9 cellular contexts compared by ENCODE assay signal in the genomic region with DNA sequence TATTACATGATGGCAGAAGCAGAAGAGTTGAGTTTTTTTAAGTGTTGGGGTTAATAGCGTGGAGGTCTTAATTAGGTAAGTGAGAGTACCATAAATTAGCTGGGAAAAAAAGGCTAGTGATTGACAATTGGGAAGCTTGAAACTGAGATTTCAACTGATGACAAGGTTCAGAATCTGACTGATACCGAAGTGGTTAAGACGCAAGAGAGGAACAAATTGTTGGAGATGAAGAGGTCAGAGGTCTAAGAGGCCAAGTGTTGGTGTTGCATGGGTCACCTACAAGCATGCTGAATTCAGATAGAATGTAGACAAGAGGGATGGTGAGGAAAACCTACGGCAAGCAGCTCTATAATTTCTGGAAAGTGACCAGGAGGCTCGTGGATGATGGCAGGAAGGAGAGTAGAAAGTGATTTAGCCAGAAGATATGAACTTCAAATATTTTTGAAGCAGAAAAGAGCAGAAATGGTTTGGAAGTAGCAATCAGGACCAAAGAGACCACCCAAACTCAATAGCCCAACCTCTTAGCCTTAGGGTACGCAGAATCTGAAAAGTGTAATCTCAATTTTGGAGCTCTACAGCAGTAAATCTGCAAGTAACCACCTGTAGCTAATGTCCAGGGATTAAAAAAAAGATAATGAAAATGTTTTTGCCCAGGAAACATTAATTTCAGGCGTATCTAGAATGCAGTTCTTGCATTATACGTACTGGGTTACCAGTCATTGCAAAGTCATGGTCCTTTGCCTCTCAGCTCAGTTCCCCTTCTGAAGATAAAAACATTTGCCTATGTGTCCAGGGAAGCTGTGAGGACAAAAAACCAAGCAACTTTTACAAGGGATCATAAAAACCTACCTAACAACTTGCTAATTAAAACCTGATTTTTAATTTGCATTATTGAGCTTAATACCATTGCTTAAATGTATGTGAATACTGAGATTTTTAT. TPM values are rescaled to one million over a fixed set of nuclear protein-coding genes. Genes with fewer than 3 reads are reported as not detected.
DNase-seq lines count a peak whose midpoint lies in the region.
"Had no signal": no experiment of that assay in that cellular context is flagged by ENCODE, and none has a peak within 500 bp of the region (broad histone marks: within the 10 kb centered on the region; RNA-seq: fewer than 3 reads in every experiment).

No MANE protein-coding gene starts in this region.

- H3K36me3 ChIP-seq in SK-N-MC (ENCODE audit: insufficient read depth, low read length) = peaks cover 18% of the 10 kb centered on the region
- H3K36me3 ChIP-seq in thymus (ENCODE audit: control insufficient read depth, insufficient read depth) = no peaks in the 10 kb centered on the region

- no peaks in the 10 kb centered on the region for H3K27me3 ChIP-seq in thymus (ENCODE audit: control insufficient read depth, insufficient read depth)

- H3K4me1 ChIP-seq in thymus (ENCODE audit: control insufficient read depth, insufficient read depth, low read length) = peaks cover 12% of the 10 kb centered on the region

- peak overlapping the region; percentile 93 for H3K4me3 ChIP-seq in SK-N-MC
- peak overlapping the region; percentile 18 for H3K4me3 ChIP-seq in thymus (ENCODE audit: low read length)

- H3K36me3 Mint-ChIP-seq in activated T-cell treated with anti-CD3 and anti-CD28 coated beads, Interleukin-2, amount 50 U/mL, for 24 hours (ENCODE audit: low read depth) = peaks cover 48% of the 10 kb centered on the region

- H3K27me3 Mint-ChIP-seq in activated T-cell treated with anti-CD3 and anti-CD28 coated beads, Interleukin-2, amount 50 U/mL, for 24 hours = no peaks in the 10 kb centered on the region

- no peaks in the 10 kb centered on the region for H3K9me3 Mint-ChIP-seq in activated T-cell treated with anti-CD3 and anti-CD28 coated beads, Interleukin-2, amount 50 U/mL, for 24 hours

- H3K27ac Mint-ChIP-seq in activated T-cell treated with anti-CD3 and anti-CD28 coated beads, Interleukin-2, amount 50 U/mL, for 24 hours = peak overlapping the region; percentile 98

- no peak for DNase-seq in activated T-cell treated with anti-CD3 and anti-CD28 coated beads, Interleukin-2, amount 50 U/mL, for 24 hours
- DNase-seq in activated T-cell treated with anti-CD3 and anti-CD28 coated beads for 4 hours = no peak
- DNase-seq in SK-N-MC (ENCODE audit: low read depth, low spot score) = no peak
- DNase-seq in germinal center (ENCODE audit: low spot score) = peak; percentile 33
- no peak for DNase-seq in central memory CD4-positive, alpha-beta T cell
- no peak for DNase-seq in NCI-H446 treated with DMSO at 0.1 percent for 48 hours (lab: John Stamatoyannopoulos, UW)
- no peak for DNase-seq in stimulated activated naive CD4-positive, alpha-beta T cell (lab: John Stamatoyannopoulos, UW)
- DNase-seq: DMS153 had no signal

- peak overlapping the region; percentile 99 for H3K9ac ChIP-seq in SK-N-MC (ENCODE audit: insufficient read length)

- WGBS in thymus = 77% methylated on average over 8 of the region's 8 CpGs

- H3K9me3 ChIP-seq in SK-N-MC (ENCODE audit: low read depth, low read length) (no peaks in the 10 kb centered on the region), thymus (ENCODE audit: control insufficient read depth) (no peaks in the 10 kb centered on the region)

- H3K4me1 Mint-ChIP-seq in activated T-cell treated with anti-CD3 and anti-CD28 coated beads, Interleukin-2, amount 50 U/mL, for 24 hours (ENCODE audit: low read depth) = peaks cover 21% of the 10 kb centered on the region

- peak overlapping the region; percentile 97 for H3K4me3 Mint-ChIP-seq in activated T-cell treated with anti-CD3 and anti-CD28 coated beads, Interleukin-2, amount 50 U/mL, for 24 hours

- H3K27ac ChIP-seq in SK-N-MC (peak overlapping the region; percentile 99; the same call in 1 of the 2 replicates), thymus (ENCODE audit: low read depth) (peak overlapping the region; percentile 18)

RNA-seq across cellular contexts. Expression of gene TMPO, which starts 1.7 kb away (rescaled TPM):
- 89.7 TPM for polyA plus RNA-seq in thymus
